Comparison of ENCODE assay signal across 8 cellular contexts in genomic region chr15:98779463-98780071, GRCh38.
DNase-seq lines count a peak whose midpoint lies in the region; ATAC-seq lines count a peak whose summit lies in the region.

No MANE protein-coding gene starts in this region.

- H3K4me1 ChIP-seq in ACC112 (ENCODE audit: control insufficient read depth, insufficient read depth, low read length, unreplicated experiment), result peaks cover 11% of the 10 kb centered on the region

- peak overlapping the region; percentile 45; the same call in 1 of the 2 replicates for H3K4me3 ChIP-seq in ACC112 (ENCODE audit: low read depth, low read length)

- no peak overlapping the region for H3K27ac ChIP-seq in ACC112 (ENCODE audit: low read depth, low read length)
- H3K27ac ChIP-seq in caudate nucleus (ENCODE audit: low read depth, low read length), result peak overlapping the region; percentile 84

- H2AFZ ChIP-seq in ACC112 (ENCODE audit: low read length, unreplicated experiment), result no peak overlapping the region

- no peaks in the 10 kb centered on the region for H3K27me3 ChIP-seq in ACC112 (ENCODE audit: insufficient read depth, low read length)

- no peaks in the 10 kb centered on the region for H3K36me3 ChIP-seq in ACC112 (ENCODE audit: insufficient read depth, low read length)

- ATAC-seq in GM18502 (IDR thresholded peaks at IDR 0.05; ENCODE audit: poor library complexity, unreplicated experiment) (peak; percentile 76), HG02970 (IDR thresholded peaks at IDR 0.05; ENCODE audit: low FRiP score, unreplicated experiment) (peak; percentile 75)

- peak; percentile 71 for DNase-seq in NCI-H2171 treated with DMSO at 0.1 percent for 48 hours (lab: John Stamatoyannopoulos, UW)
- DNase-seq in activated CD4-positive, CD25-positive, alpha-beta regulatory T cell treated with anti-CD3 and anti-CD28 coated beads, Interleukin-2, amount 50 U/mL, for 16 hours (ENCODE audit: low read depth, low spot score), result peak; percentile 12
- peak in 55 of 61 donors; percentile 11 to 81 (median 52) for DNase-seq in caudate nucleus (lab: John Stamatoyannopoulos, UW)
- DNase-seq in kidney tubule cell (ENCODE audit: low spot score), result peak; percentile 82
- DNase-seq in stimulated activated CD4-positive, alpha-beta T cell treated with anti-CD3 and anti-CD28 coated beads, Interleukin-4, amount 100 ng/mL, for 1 hour, result peak; percentile 78

- H3K79me2 ChIP-seq in ACC112 (ENCODE audit: control insufficient read depth, insufficient read depth, low read length, unreplicated experiment), result peaks cover 44% of the 10 kb centered on the region

Comparison
In these comparisons a context has a peak if more than half of its experiments do, and no peak if none do; other contexts are left out.
1. DNase-seq: peak in every context shown above with its lines; median percentile 82 in kidney tubule cell; 78 in stimulated activated CD4-positive, alpha-beta T cell treated with anti-CD3 and anti-CD28 coated beads, Interleukin-4, amount 100 ng/mL, for 1 hour; 71 in NCI-H2171 treated with DMSO at 0.1 percent for 48 hours; 52 in caudate nucleus; 12 in activated CD4-positive, CD25-positive, alpha-beta regulatory T cell treated with anti-CD3 and anti-CD28 coated beads, Interleukin-2, amount 50 U/mL, for 16 hours.